Comparison of ENCODE assay signal across 1 cellular context in genomic region chr1:43650306-43650941, GRCh38.
TF ChIP-seq lines count a peak whose summit lies in the region.

No MANE protein-coding gene starts in this region.

TF ChIP-seq in IMR-90, 13 proteins besides CTCF, POLR2A, EP300 and RAD21:
- peak; percentile 59; the same call in 1 of the 2 replicates for TF ChIP-seq MAZ (IDR thresholded peaks at IDR 0.05; ENCODE audit: borderline replicate concordance, low read depth, low read length)
- no peak for TF ChIP-seq BHLHE40 (IDR thresholded peaks at IDR 0.05; ENCODE audit: low read depth, low read length)
- TF ChIP-seq CEBPB (IDR thresholded peaks at IDR 0.05; ENCODE audit: low read depth, low read length), result peak; percentile 72; the same call in 1 of the 2 replicates
- no peak for TF ChIP-seq RFX5 (IDR thresholded peaks at IDR 0.05; ENCODE audit: low read depth, low read length)
